Comparison of ENCODE assay signal across 15 cellular contexts in the genomic region with DNA sequence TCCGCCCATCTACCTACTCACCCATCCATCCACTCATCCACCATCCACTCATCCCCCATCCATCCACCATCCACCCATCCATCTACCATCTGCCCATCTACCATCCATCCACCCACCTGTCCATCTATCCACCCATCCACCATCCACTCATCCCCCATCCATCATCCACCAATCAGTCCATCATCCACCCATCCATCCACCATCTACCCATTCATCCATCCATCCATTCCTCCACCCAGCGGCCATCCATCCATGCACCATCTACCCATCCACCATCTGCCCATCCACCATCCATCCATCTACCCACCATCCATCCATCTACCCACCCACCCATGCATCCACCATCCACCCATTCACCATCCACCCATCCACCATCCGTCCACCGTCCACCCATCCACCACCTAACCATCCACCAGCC. TPM values are rescaled to one million over a fixed set of nuclear protein-coding genes. Genes with fewer than 3 reads are reported as not detected.
DNase-seq lines count a peak whose midpoint lies in the region; ATAC-seq and TF ChIP-seq lines count a peak whose summit lies in the region.
"Had no signal": no experiment of that assay in that cellular context is flagged by ENCODE, and none has a peak within 500 bp of the region (broad histone marks: within the 10 kb centered on the region; RNA-seq: fewer than 3 reads in every experiment).

No MANE protein-coding gene starts in this region.

- no peak for DNase-seq in activated T-cell treated with anti-CD3 and anti-CD28 coated beads, Interleukin-2, amount 50 U/mL, for 24 hours
- DNase-seq in activated T-cell treated with anti-CD3 and anti-CD28 coated beads, Interleukin-2, amount 50 U/mL, for 1 hour, result no peak
- DNase-seq in endothelial cell (ENCODE audit: low spot score) (no peak), NCI-H748 treated with DMSO at 0.1 percent for 48 hours (lab: John Stamatoyannopoulos, UW) (no peak), hippocampal formation (lab: John Stamatoyannopoulos, UW) (no peak)
- DNase-seq in stimulated activated CD4-positive, alpha-beta T cell treated with anti-CD3 and anti-CD28 coated beads, Interleukin-4, amount 100 ng/mL, for 24 hours, result no peak
- DNase-seq: heart right ventricle, NCI-H1417 treated with DMSO at 0.1 percent for 48 hours, nephron progenitor cell had no signal

- no peak for ATAC-seq in activated T-helper 17 cell treated with anti-CD3 and anti-CD28 coated beads, Interleukin-2, amount 50 U/mL, for 72 hours (replicated peaks)
- ATAC-seq: heart right ventricle, Panc1, SK-N-SH treated with all-trans-retinoic acid at 6 μM for 48 hours had no signal

- peak overlapping the region; percentile 99 for H3K27ac Mint-ChIP-seq in activated T-cell treated with anti-CD3 and anti-CD28 coated beads, Interleukin-2, amount 50 U/mL, for 24 hours
- peak overlapping the region; percentile 99 for H3K27ac Mint-ChIP-seq in activated T-helper 17 cell treated with anti-CD3 and anti-CD28 coated beads, Interleukin-2, amount 50 U/mL, for 72 hours
- H3K27ac Mint-ChIP-seq in endothelial cell (ENCODE audit: unreplicated experiment), result no peak overlapping the region
- H3K27ac Mint-ChIP-seq: nephron progenitor cell had no signal

- no peaks in the 10 kb centered on the region for H3K27me3 Mint-ChIP-seq in activated T-cell treated with anti-CD3 and anti-CD28 coated beads, Interleukin-2, amount 50 U/mL, for 24 hours
- no peaks in the 10 kb centered on the region for H3K27me3 Mint-ChIP-seq in activated T-helper 17 cell treated with anti-CD3 and anti-CD28 coated beads, Interleukin-2, amount 50 U/mL, for 72 hours
- H3K27me3 Mint-ChIP-seq in endothelial cell (ENCODE audit: unreplicated experiment), result peaks cover 14% of the 10 kb centered on the region

- H3K4me1 Mint-ChIP-seq in activated T-cell treated with anti-CD3 and anti-CD28 coated beads, Interleukin-2, amount 50 U/mL, for 24 hours (ENCODE audit: low read depth), result peaks cover 70% of the 10 kb centered on the region
- H3K4me1 Mint-ChIP-seq in activated T-helper 17 cell treated with anti-CD3 and anti-CD28 coated beads, Interleukin-2, amount 50 U/mL, for 72 hours, result peaks cover 32% of the 10 kb centered on the region
- H3K4me1 Mint-ChIP-seq in endothelial cell (ENCODE audit: unreplicated experiment), result peaks cover 12% of the 10 kb centered on the region

- TF ChIP-seq CTCF in endothelial cell (IDR thresholded peaks at IDR 0.05; ENCODE audit: unreplicated experiment), result no peak

- H3K36me3 Mint-ChIP-seq in activated T-cell treated with anti-CD3 and anti-CD28 coated beads, Interleukin-2, amount 50 U/mL, for 24 hours (ENCODE audit: low read depth), result peaks cover 10% of the 10 kb centered on the region
- peaks cover 31% of the 10 kb centered on the region for H3K36me3 Mint-ChIP-seq in activated T-helper 17 cell treated with anti-CD3 and anti-CD28 coated beads, Interleukin-2, amount 50 U/mL, for 72 hours (ENCODE audit: low read depth)
- peaks cover 3% of the 10 kb centered on the region for H3K36me3 Mint-ChIP-seq in endothelial cell (ENCODE audit: low read depth, unreplicated experiment)

- no peak overlapping the region for H3K4me3 Mint-ChIP-seq in activated T-cell treated with anti-CD3 and anti-CD28 coated beads, Interleukin-2, amount 50 U/mL, for 24 hours
- peak overlapping the region; percentile 98 for H3K4me3 Mint-ChIP-seq in activated T-helper 17 cell treated with anti-CD3 and anti-CD28 coated beads, Interleukin-2, amount 50 U/mL, for 72 hours
- H3K4me3 Mint-ChIP-seq in endothelial cell (ENCODE audit: unreplicated experiment), result peak overlapping the region; percentile 34
- H3K4me3 Mint-ChIP-seq: nephron progenitor cell had no signal

- H3K9me3 Mint-ChIP-seq in activated T-cell treated with anti-CD3 and anti-CD28 coated beads, Interleukin-2, amount 50 U/mL, for 24 hours, result peaks cover 4% of the 10 kb centered on the region
- no peaks in the 10 kb centered on the region for H3K9me3 Mint-ChIP-seq in activated T-helper 17 cell treated with anti-CD3 and anti-CD28 coated beads, Interleukin-2, amount 50 U/mL, for 72 hours
- no peaks in the 10 kb centered on the region for H3K9me3 Mint-ChIP-seq in endothelial cell (ENCODE audit: unreplicated experiment)
- H3K9me3 Mint-ChIP-seq: nephron progenitor cell had no signal

- H3K27ac ChIP-seq in temporal lobe (ENCODE audit: low read depth, low read length), result peak overlapping the region; percentile 98

RNA-seq across cellular contexts. Expression of gene JUND, which starts 13.6 kb away (rescaled TPM):
- 100 to 1,000 TPM; 177 to 324 TPM for total RNA-seq in activated T-helper 17 cell treated with anti-CD3 and anti-CD28 coated beads, Interleukin-2, amount 50 U/mL, for 72 hours
- total RNA-seq in endothelial cell (ENCODE audit: unreplicated experiment) (129 TPM), temporal lobe (46.0 TPM)

RNA-seq across cellular contexts. Expression of gene IQCN, which starts 20.8 kb away (rescaled TPM):
- 1 to 10 TPM; 1.1 to 1.3 TPM for total RNA-seq in activated T-helper 17 cell treated with anti-CD3 and anti-CD28 coated beads, Interleukin-2, amount 50 U/mL, for 72 hours
- total RNA-seq in endothelial cell (ENCODE audit: unreplicated experiment) (1.2 TPM), temporal lobe (0.49 TPM)
- total RNA-seq: bronchial epithelial cell, HT1080 had no signal

RNA-seq across cellular contexts. Expression of gene LSM4, which starts 27.8 kb away (rescaled TPM):
- 100 to 1,000 TPM; 176 to 252 TPM for total RNA-seq in activated T-helper 17 cell treated with anti-CD3 and anti-CD28 coated beads, Interleukin-2, amount 50 U/mL, for 72 hours
- total RNA-seq in endothelial cell (ENCODE audit: unreplicated experiment) (166 TPM), temporal lobe (58.0 TPM)

RNA-seq across cellular contexts. Expression of gene PGPEP1, which starts 45.4 kb away (rescaled TPM):
- total RNA-seq in activated T-helper 17 cell treated with anti-CD3 and anti-CD28 coated beads, Interleukin-2, amount 50 U/mL, for 72 hours, result 10 to 100 TPM; 38.9 to 46.0 TPM
- total RNA-seq in endothelial cell (ENCODE audit: unreplicated experiment), result 32.1 TPM
- total RNA-seq in temporal lobe, result 15.5 TPM
